ENCODE assay signal across 11 cellular contexts in genomic region chr20:41032243-41032642, GRCh38. TPM values are rescaled to one million over a fixed set of nuclear protein-coding genes. Genes with fewer than 3 reads are reported as not detected.
DNase-seq lines count a peak whose midpoint lies in the region; ATAC-seq and TF ChIP-seq lines count a peak whose summit lies in the region.
"Had no signal": no experiment of that assay in that cellular context is flagged by ENCODE, and none has a peak within 500 bp of the region (broad histone marks: within the 10 kb centered on the region; RNA-seq: fewer than 3 reads in every experiment).

No MANE protein-coding gene starts in this region.

- peaks cover 68% of the 10 kb centered on the region for H4K20me1 ChIP-seq in PC-3 (ENCODE audit: low read length)

- CTCF ChIA-PET in PC-3 (lab: Charles Lee): interaction anchor here (1.0 kb wide), 1 partner anchor 42 kb away, joined by 5 read pairs; no protein-coding TSS in a partner anchor

- intact Hi-C loops in PC-3 (cut with micrococcal nuclease): no loop called here

- peak; percentile 75 for DNase-seq in ELR (ENCODE audit: low read depth)
- no peak for DNase-seq in PC-3
- no peak for DNase-seq in osteocyte (ENCODE audit: extremely low spot score, unreplicated experiment)
- no peak for DNase-seq in HPDE6-E6E7 (ENCODE audit: extremely low spot score)
- DNase-seq in DMS 273 treated with DMSO at 0.1 percent for 48 hours (lab: John Stamatoyannopoulos, UW): no peak
- DNase-seq in NCI-H187 treated with DMSO at 0.1 percent for 48 hours (lab: John Stamatoyannopoulos, UW): no peak
- DNase-seq: GF-D8, hippocampal formation, NCI-H187 had no signal

- H3K27me3 Mint-ChIP-seq in osteocyte (ENCODE audit: unreplicated experiment): no peaks in the 10 kb centered on the region

- no peak for TF ChIP-seq CTCF in PC-3 (conservative IDR thresholded peaks at IDR 0.05; ENCODE audit: low read depth, low read length)
- TF ChIP-seq CTCF in osteocyte (IDR thresholded peaks at IDR 0.05): no peak

- H3K27me3 ChIP-seq in PC-3 (ENCODE audit: low read length) (no peaks in the 10 kb centered on the region), duodenal mucosa (ENCODE audit: control insufficient read depth in 1 of 2, insufficient read depth in 2 of 2, low read length in 2 of 2) (no peaks in the 10 kb centered on the region)

- no peak overlapping the region for H3K27ac ChIP-seq in PC-3 (ENCODE audit: low read length)
- H3K27ac ChIP-seq in duodenal mucosa (ENCODE audit: low read depth, low read length): no peak overlapping the region
- H3K27ac ChIP-seq: RWPE1 had no signal

- H3K4me2 ChIP-seq in PC-3 (ENCODE audit: low read length): peak overlapping the region; percentile 84

- no peaks in the 10 kb centered on the region for H3F3A ChIP-seq in PC-3 (ENCODE audit: low read length, unreplicated experiment)

- no peaks in the 10 kb centered on the region for H3K9me3 ChIP-seq in PC-3 (ENCODE audit: low read length)
- no peaks in the 10 kb centered on the region for H3K9me3 ChIP-seq in duodenal mucosa (ENCODE audit: control insufficient read depth in 1 of 2, low read length in 2 of 2)

- no peak overlapping the region for H3K9ac ChIP-seq in PC-3 (ENCODE audit: low read length)
- H3K9ac ChIP-seq in duodenal mucosa (ENCODE audit: low read depth in 1 of 2, low read length in 2 of 2): no peak overlapping the region

- H3K4me3 ChIP-seq in PC-3 (ENCODE audit: low read length): peak overlapping the region; percentile 75
- peak overlapping the region; percentile 66 to 89 for H3K4me3 ChIP-seq in duodenal mucosa (ENCODE audit: low read depth in 1 of 2, low read length in 2 of 2)

- POLR2A ChIA-PET in PC-3 (lab: Charles Lee; ENCODE audit: unreplicated experiment): interaction anchor here (0.5 to 0.7 kb wide), 3 partner anchors 27 to 73 kb away, joined by 3 to 17 read pairs (median 4); no protein-coding TSS in a partner anchor

- peaks cover 12% of the 10 kb centered on the region; the same call in 1 of the 2 replicates for H3K36me3 ChIP-seq in PC-3 (ENCODE audit: low read depth, low read length)
- H3K36me3 ChIP-seq in duodenal mucosa (ENCODE audit: control insufficient read depth in 1 of 2, insufficient read depth in 2 of 2, low read length in 2 of 2): peaks cover 0 to 6% of the 10 kb centered on the region in 2 donors

- H3K9me2 ChIP-seq in PC-3 (replicated peaks; ENCODE audit: low read length): no peaks in the 10 kb centered on the region

- H3K9me3 Mint-ChIP-seq in osteocyte (ENCODE audit: unreplicated experiment): no peaks in the 10 kb centered on the region

- peaks cover 90% of the 10 kb centered on the region for H3K79me2 ChIP-seq in PC-3 (ENCODE audit: low read length)

- H2AFZ ChIP-seq in PC-3 (ENCODE audit: low read length): no peak overlapping the region

- ATAC-seq in PC-3: no peak

- H3K4me3 Mint-ChIP-seq in osteocyte (ENCODE audit: unreplicated experiment): peak overlapping the region; percentile 15

- no TSS peak for BruUV-seq in PC-3 (replicated peaks; lab: Mats Ljungman, UMichigan)

- peaks cover 72% of the 10 kb centered on the region for H3K4me1 Mint-ChIP-seq in osteocyte (ENCODE audit: unreplicated experiment)

- peaks cover 44% of the 10 kb centered on the region for H3K4me1 ChIP-seq in PC-3 (ENCODE audit: insufficient read depth, low read length)
- H3K4me1 ChIP-seq in duodenal mucosa (ENCODE audit: control insufficient read depth in 1 of 2, insufficient read depth in 2 of 2, low read length in 2 of 2): peaks cover 50 to 51% of the 10 kb centered on the region in 2 donors

- no peak overlapping the region for H3K27ac Mint-ChIP-seq in osteocyte (ENCODE audit: unreplicated experiment)

- peaks cover 18% of the 10 kb centered on the region for H3K36me3 Mint-ChIP-seq in osteocyte (ENCODE audit: unreplicated experiment)

RNA-seq across cellular contexts. Expression of gene TOP1, which starts 3.6 kb away (rescaled TPM):
- 29.1 and 56.8 TPM in 2 replicates for total RNA-seq in PC-3 (2014; rRNA removed)
- 50.2 and 51.1 TPM in 2 replicates for total RNA-seq in osteocyte
